In the genomic region with DNA sequence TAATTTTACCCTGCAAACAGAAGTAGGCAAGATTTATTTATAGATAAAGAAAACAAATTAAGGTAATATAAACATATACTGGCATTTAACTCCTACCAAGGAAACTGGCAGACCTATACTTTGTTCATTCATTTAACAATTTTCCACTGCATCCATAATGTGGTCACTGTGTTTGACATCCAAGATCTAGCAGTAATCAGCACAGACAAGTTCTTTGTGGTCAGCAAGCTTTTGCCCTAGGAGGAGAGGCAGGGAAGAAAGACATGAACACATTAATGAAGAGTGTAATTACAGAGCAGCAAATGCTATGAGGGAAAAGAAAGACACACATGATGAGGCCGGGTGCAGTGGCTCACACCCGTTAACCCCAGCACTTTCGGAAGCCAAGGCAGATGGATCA, we compare ENCODE assay signal across 23 cellular contexts. TPM values are rescaled to one million over a fixed set of nuclear protein-coding genes. Genes with fewer than 3 reads are reported as not detected.
DNase-seq lines count a peak whose midpoint lies in the region; TF ChIP-seq lines count a peak whose summit lies in the region.
"Had no signal": no experiment of that assay in that cellular context is flagged by ENCODE, and none has a peak within 500 bp of the region (broad histone marks: within the 10 kb centered on the region; RNA-seq: fewer than 3 reads in every experiment).

No MANE protein-coding gene starts in this region.

- H2AK5ac ChIP-seq in mesenchymal stem cell (ENCODE audit: low read length, severe bottlenecking), result no peak overlapping the region

- H3K4me3 ChIP-seq in mesenchymal stem cell (ENCODE audit: insufficient read depth in 1 of 2, low read depth in 1 of 2, low read length in 2 of 2) (no peak overlapping the region), PC-9 (no peak overlapping the region)
- H3K4me3 ChIP-seq: A549, MG63, SJCRH30 had no signal

- H3K4me2 ChIP-seq in mesenchymal stem cell (ENCODE audit: low read length, poor library complexity, severe bottlenecking) (no peak overlapping the region), PC-9 (no peak overlapping the region)
- H3K4me2 ChIP-seq: A549 had no signal

- H3K4me1 ChIP-seq in mesenchymal stem cell (ENCODE audit: control insufficient read depth, insufficient read depth, low read depth, low read length) (no peaks in the 10 kb centered on the region), PC-9 (replicated peaks; ENCODE audit: insufficient read depth) (no peaks in the 10 kb centered on the region)
- H3K4me1 ChIP-seq: SJCRH30 had no signal

- H3K36me3 ChIP-seq in mesenchymal stem cell (ENCODE audit: control insufficient read depth in 1 of 2, insufficient read depth in 2 of 2, low read depth in 1 of 2, low read length in 2 of 2) (peaks cover 8 to 56% of the 10 kb centered on the region in 2 experiments), PC-9 (ENCODE audit: low read depth) (no peaks in the 10 kb centered on the region)
- H3K36me3 ChIP-seq: SJCRH30 had no signal

- H3K27me3 ChIP-seq in mesenchymal stem cell (ENCODE audit: control insufficient read depth in 1 of 2, insufficient read depth in 1 of 2, low read length in 2 of 2), result no peaks in the 10 kb centered on the region
- H3K27me3 ChIP-seq in PC-9 (ENCODE audit: insufficient read depth, low read depth), result no peaks in the 10 kb centered on the region
- H3K27me3 ChIP-seq: MG63, SJCRH30 had no signal

- BruUV-seq in PC-9 (replicated peaks; lab: Mats Ljungman, UMichigan), result no TSS peak

- H3K9me3 ChIP-seq in mesenchymal stem cell (ENCODE audit: control insufficient read depth, low read length), result no peaks in the 10 kb centered on the region
- no peaks in the 10 kb centered on the region for H3K9me3 ChIP-seq in PC-9 (ENCODE audit: insufficient read depth, low read depth)
- H3K9me3 ChIP-seq: A549, MG63, SJCRH30 had no signal

- no peak overlapping the region for H3K14ac ChIP-seq in mesenchymal stem cell (ENCODE audit: low read length in 2 of 2)

- no peaks in the 10 kb centered on the region for H3K79me2 ChIP-seq in PC-9 (ENCODE audit: low read depth)

- H3K27ac ChIP-seq in VCaP, result peak overlapping the region; percentile 63
- H3K27ac ChIP-seq in mesenchymal stem cell (ENCODE audit: low read length, poor library complexity, severe bottlenecking), result no peak overlapping the region
- no peak overlapping the region for H3K27ac ChIP-seq in PC-9
- H3K27ac ChIP-seq: A549, SJCRH30 had no signal

- H4K20me1 ChIP-seq in PC-9 (ENCODE audit: insufficient read depth), result no peaks in the 10 kb centered on the region

- peaks cover 27% of the 10 kb centered on the region for H3K79me1 ChIP-seq in mesenchymal stem cell (replicated peaks; ENCODE audit: low read length, poor library complexity, severe bottlenecking)

- H3K23ac ChIP-seq in mesenchymal stem cell (ENCODE audit: low read length in 2 of 2), result no peak overlapping the region

- no peak overlapping the region for H2BK5ac ChIP-seq in mesenchymal stem cell (ENCODE audit: low read depth, low read length, poor library complexity, severe bottlenecking)

- TF ChIP-seq CTCF in VCaP (conservative IDR thresholded peaks at IDR 0.05) (no peak), PC-9 (conservative IDR thresholded peaks at IDR 0.05) (no peak)

- H3F3A ChIP-seq in PC-9 (ENCODE audit: insufficient read depth, low read depth), result no peaks in the 10 kb centered on the region

- intact Hi-C loops in PC-9 (cut with micrococcal nuclease; ENCODE audit: unreplicated experiment), result no loop called here

- no peaks in the 10 kb centered on the region for H3K9me2 ChIP-seq in PC-9 (ENCODE audit: insufficient read depth)

- 85% methylated on average over 3 of the region's 3 CpGs for WGBS in mesenchymal stem cell

- H2BK12ac ChIP-seq in mesenchymal stem cell (ENCODE audit: low read length in 2 of 2), result no peak overlapping the region

- no peak overlapping the region for H2BK15ac ChIP-seq in mesenchymal stem cell (ENCODE audit: low read depth, poor library complexity, severe bottlenecking)

- no peak overlapping the region for H3K9ac ChIP-seq in mesenchymal stem cell (ENCODE audit: low read length)

- H3K18ac ChIP-seq in mesenchymal stem cell (ENCODE audit: low read depth in 1 of 2, low read length in 2 of 2), result no peak overlapping the region

- no peak overlapping the region for H3K4ac ChIP-seq in mesenchymal stem cell (ENCODE audit: low read depth in 1 of 2, low read length in 2 of 2)

- DNase-seq in H4 (ENCODE audit: low spot score), result peak; percentile 10
- DNase-seq in mesenchymal stem cell, result peak; percentile 16
- DNase-seq in PC-9, result no peak
- no peak for DNase-seq in D341Med (ENCODE audit: low spot score)
- DNase-seq in stimulated activated CD4-positive, alpha-beta T cell treated with anti-CD3 and anti-CD28 coated beads, Interleukin-4, amount 100 ng/mL, for 1 hour, result no peak
- DNase-seq in DMS153 (lab: John Stamatoyannopoulos, UW), result no peak
- DNase-seq: C1 segment of cervical spinal cord; Calu3; CD8-positive, alpha-beta memory T cell; KBM-7; MG63; NCI-H1105 treated with DMSO at 0.1 percent for 48 hours; NCI-H146; NCI-H1930; NCI-H2107; NCI-H524; NCI-H774; NK-92 treated with Interleukin-12 subunit alpha and Interleukin-12 subunit beta, amount 100 ng/mL, for 24 hours; PC-3; SJCRH30; T-helper 1 cell had no signal

- no peak overlapping the region for H2BK120ac ChIP-seq in mesenchymal stem cell (ENCODE audit: low read depth, low read length)

- H4K91ac ChIP-seq in mesenchymal stem cell (ENCODE audit: low read length), result no peak overlapping the region

- POLR2A ChIA-PET in PC-9 (lab: Charles Lee; ENCODE audit: unreplicated experiment), result no interaction called here

- H2AFZ ChIP-seq in mesenchymal stem cell (ENCODE audit: low read depth, low read length), result no peak overlapping the region
- no peak overlapping the region for H2AFZ ChIP-seq in PC-9

- CTCF ChIA-PET in PC-9 (lab: Charles Lee), result no interaction called here

- H4K8ac ChIP-seq in mesenchymal stem cell (ENCODE audit: low read length), result no peak overlapping the region

RNA-seq across cellular contexts. Expression of gene SUCLG2, which starts 34.4 kb away (rescaled TPM):
- 27.5 and 33.8 TPM in 2 replicates for total RNA-seq in H4 (2014; rRNA removed; shearing (Covaris generic))
- polyA plus RNA-seq in mesenchymal stem cell (2013, experiment 1 of 2), result 46.2 TPM
- 47.3 TPM for polyA plus RNA-seq in mesenchymal stem cell (2013, experiment 2 of 2)
- total RNA-seq in PC-9 (2021), result 46.6 and 59.4 TPM in 2 replicates

Comparison
In these comparisons a context has a peak if more than half of its experiments do, and no peak if none do; other contexts are left out.
1. DNase-seq: peak in H4 (single experiment) and mesenchymal stem cell (single experiment); none in PC-9 (0 of 2), D341Med (single experiment), stimulated activated CD4-positive, alpha-beta T cell treated with anti-CD3 and anti-CD28 coated beads, Interleukin-4, amount 100 ng/mL, for 1 hour (single experiment) and DMS153 (single experiment).